Comparison of ENCODE assay signal across 9 cellular contexts in the genomic region with DNA sequence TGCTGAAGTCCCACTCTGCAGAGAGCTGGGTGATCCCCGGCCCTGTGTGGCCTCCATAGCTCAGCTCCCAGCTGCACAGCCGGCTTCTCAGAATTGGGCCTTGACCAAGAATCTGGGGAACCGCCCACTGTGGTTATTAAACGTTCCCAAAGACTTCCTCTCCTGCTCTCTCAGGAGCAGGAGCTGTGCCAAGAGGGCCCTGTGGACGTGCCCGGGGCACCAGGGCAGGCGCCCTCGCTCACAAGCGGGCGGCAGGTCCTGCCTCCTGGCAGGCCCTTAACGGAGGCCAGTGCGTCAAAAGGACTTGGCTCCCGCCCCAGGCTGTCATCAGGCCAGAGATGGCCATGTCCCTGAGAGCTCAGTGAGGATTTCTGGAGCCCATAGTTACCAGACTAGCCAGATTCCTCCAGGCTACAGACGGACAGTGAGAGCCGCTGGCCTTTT. TPM values are rescaled to one million over a fixed set of nuclear protein-coding genes. Genes with fewer than 3 reads are reported as not detected.
A peak's percentile ranks its signal among the peaks of the same experiment; 100 is the strongest.
DNase-seq lines count a peak whose midpoint lies in the region; ATAC-seq and TF ChIP-seq lines count a peak whose summit lies in the region.
"Had no signal": no experiment of that assay in that cellular context is flagged by ENCODE, and none has a peak within 500 bp of the region (broad histone marks: within the 10 kb centered on the region; RNA-seq: fewer than 3 reads in every experiment).

No MANE protein-coding gene starts in this region.

- no peak for TF ChIP-seq POLR2A in lower leg skin (IDR thresholded peaks at IDR 0.05)

- no peak overlapping the region for H3K4me3 ChIP-seq in lower leg skin (ENCODE audit: low read depth, poor library complexity, severe bottlenecking)

- TF ChIP-seq CTCF in lower leg skin (IDR thresholded peaks at IDR 0.05) = no peak

- peaks cover 1% of the 10 kb centered on the region for H3K27me3 Mint-ChIP-seq in activated naive CD8-positive, alpha-beta T cell treated with anti-CD3 and anti-CD28 coated beads, Interleukin-2, amount 10 ng/mL, durations not matched to agents 7 days and 5 days
- no peaks in the 10 kb centered on the region for H3K27me3 Mint-ChIP-seq in activated naive CD8-positive, alpha-beta T cell treated with anti-CD3 and anti-CD28 coated beads for 36 hours
- H3K27me3 Mint-ChIP-seq in activated CD8-positive, alpha-beta memory T cell treated with anti-CD3 and anti-CD28 coated beads, Interleukin-2, amount 10 ng/mL, durations not matched to agents 7 days and 5 days = no peaks in the 10 kb centered on the region

- 2 to 4% methylated on average over 11 to 15 of the region's 15 CpGs for WGBS in lower leg skin, 2 donors

- H3K4me1 Mint-ChIP-seq in activated naive CD8-positive, alpha-beta T cell treated with anti-CD3 and anti-CD28 coated beads, Interleukin-2, amount 10 ng/mL, durations not matched to agents 7 days and 5 days = peaks cover 3% of the 10 kb centered on the region
- H3K4me1 Mint-ChIP-seq in activated naive CD8-positive, alpha-beta T cell treated with anti-CD3 and anti-CD28 coated beads for 36 hours = peaks cover 12% of the 10 kb centered on the region
- peaks cover 8% of the 10 kb centered on the region for H3K4me1 Mint-ChIP-seq in activated CD8-positive, alpha-beta memory T cell treated with anti-CD3 and anti-CD28 coated beads, Interleukin-2, amount 10 ng/mL, durations not matched to agents 7 days and 5 days

- POLR2A ChIA-PET in activated naive CD8-positive, alpha-beta T cell treated with anti-CD3 and anti-CD28 coated beads, Interleukin-2, amount 10 ng/mL, durations not matched to agents 7 days and 5 days (lab: Charles Lee) = no interaction called here

- no peaks in the 10 kb centered on the region for H3K9me3 Mint-ChIP-seq in activated naive CD8-positive, alpha-beta T cell treated with anti-CD3 and anti-CD28 coated beads, Interleukin-2, amount 10 ng/mL, durations not matched to agents 7 days and 5 days
- H3K9me3 Mint-ChIP-seq in activated naive CD8-positive, alpha-beta T cell treated with anti-CD3 and anti-CD28 coated beads for 36 hours = no peaks in the 10 kb centered on the region
- H3K9me3 Mint-ChIP-seq in activated CD8-positive, alpha-beta memory T cell treated with anti-CD3 and anti-CD28 coated beads, Interleukin-2, amount 10 ng/mL, durations not matched to agents 7 days and 5 days (ENCODE audit: low read depth) = no peaks in the 10 kb centered on the region
- H3K9me3 Mint-ChIP-seq: T-helper 1 cell treated with Interleukin-12 subunit alpha and Interleukin-12 subunit beta and Interleukin-4 antibody, amounts not matched to agents 30 μg/mL and 1 μg/mL, for 36 hours had no signal

- CTCF ChIA-PET in activated CD8-positive, alpha-beta memory T cell treated with anti-CD3 and anti-CD28 coated beads, Interleukin-2, amount 10 ng/mL, durations not matched to agents 7 days and 5 days (lab: Charles Lee) = interaction anchor here (0.8 kb wide), 1 partner anchor 50 kb away, joined by 4 read pairs; no protein-coding TSS in a partner anchor

- ATAC-seq in activated naive CD8-positive, alpha-beta T cell treated with anti-CD3 and anti-CD28 coated beads, Interleukin-2, amount 10 ng/mL, durations not matched to agents 7 days and 5 days (ENCODE audit: low read depth) = no peak
- no peak for ATAC-seq in activated CD8-positive, alpha-beta memory T cell treated with anti-CD3 and anti-CD28 coated beads, Interleukin-2, amount 10 ng/mL, durations not matched to agents 7 days and 5 days
- no peak for ATAC-seq in GM18873 (IDR thresholded peaks at IDR 0.05; ENCODE audit: low FRiP score, unreplicated experiment)

- no peak overlapping the region for H3K27ac Mint-ChIP-seq in activated naive CD8-positive, alpha-beta T cell treated with anti-CD3 and anti-CD28 coated beads, Interleukin-2, amount 10 ng/mL, durations not matched to agents 7 days and 5 days
- no peak overlapping the region for H3K27ac Mint-ChIP-seq in activated naive CD8-positive, alpha-beta T cell treated with anti-CD3 and anti-CD28 coated beads for 36 hours
- H3K27ac Mint-ChIP-seq in activated CD8-positive, alpha-beta memory T cell treated with anti-CD3 and anti-CD28 coated beads, Interleukin-2, amount 10 ng/mL, durations not matched to agents 7 days and 5 days = no peak overlapping the region
- H3K27ac Mint-ChIP-seq: T-helper 1 cell treated with Interleukin-12 subunit alpha and Interleukin-12 subunit beta and Interleukin-4 antibody, amounts not matched to agents 30 μg/mL and 1 μg/mL, for 36 hours had no signal

- DNase-seq in activated naive CD8-positive, alpha-beta T cell treated with anti-CD3 and anti-CD28 coated beads, Interleukin-2, amount 10 ng/mL, durations not matched to agents 7 days and 5 days = peak; percentile 21
- DNase-seq in activated naive CD8-positive, alpha-beta T cell treated with anti-CD3 and anti-CD28 coated beads for 36 hours = no peak
- DNase-seq in cerebellar nuclear complex (lab: John Stamatoyannopoulos, UW) (peak; percentile 13 to 44), lower leg skin (ENCODE audit: low spot score in 2 of 2) (peak; percentile 82 to 97), NOMO-1 treated with DMSO at 0.1 percent for 48 hours (lab: John Stamatoyannopoulos, UW; ENCODE audit: unreplicated experiment) (no peak)
- DNase-seq in activated CD8-positive, alpha-beta memory T cell treated with anti-CD3 and anti-CD28 coated beads, Interleukin-2, amount 10 ng/mL, durations not matched to agents 7 days and 5 days = no peak
- no peak for DNase-seq in central memory CD4-positive, alpha-beta T cell

- H3K36me3 Mint-ChIP-seq in activated naive CD8-positive, alpha-beta T cell treated with anti-CD3 and anti-CD28 coated beads, Interleukin-2, amount 10 ng/mL, durations not matched to agents 7 days and 5 days = peaks cover 5% of the 10 kb centered on the region
- H3K36me3 Mint-ChIP-seq in activated naive CD8-positive, alpha-beta T cell treated with anti-CD3 and anti-CD28 coated beads for 36 hours = peaks cover 42% of the 10 kb centered on the region
- H3K36me3 Mint-ChIP-seq in activated CD8-positive, alpha-beta memory T cell treated with anti-CD3 and anti-CD28 coated beads, Interleukin-2, amount 10 ng/mL, durations not matched to agents 7 days and 5 days = peaks cover 28% of the 10 kb centered on the region

- H3K4me3 Mint-ChIP-seq in activated naive CD8-positive, alpha-beta T cell treated with anti-CD3 and anti-CD28 coated beads, Interleukin-2, amount 10 ng/mL, durations not matched to agents 7 days and 5 days = no peak overlapping the region
- no peak overlapping the region for H3K4me3 Mint-ChIP-seq in activated naive CD8-positive, alpha-beta T cell treated with anti-CD3 and anti-CD28 coated beads for 36 hours
- no peak overlapping the region for H3K4me3 Mint-ChIP-seq in activated CD8-positive, alpha-beta memory T cell treated with anti-CD3 and anti-CD28 coated beads, Interleukin-2, amount 10 ng/mL, durations not matched to agents 7 days and 5 days
- H3K4me3 Mint-ChIP-seq: T-helper 1 cell treated with Interleukin-12 subunit alpha and Interleukin-12 subunit beta and Interleukin-4 antibody, amounts not matched to agents 30 μg/mL and 1 μg/mL, for 36 hours had no signal

- intact Hi-C loops in lower leg skin (cut with DNase I; ENCODE audit: low total_unique reads) = no loop called here

RNA-seq across cellular contexts. Expression of gene ZC3H12D, which starts 30.4 kb away (rescaled TPM):
- total RNA-seq in activated naive CD8-positive, alpha-beta T cell treated with anti-CD3 and anti-CD28 coated beads, Interleukin-2, amount 10 ng/mL, durations not matched to agents 7 days and 5 days = 10 to 100 TPM; 25.5 to 27.0 TPM
- 10 to 100 TPM; 27.9 to 28.0 TPM for total RNA-seq in activated naive CD8-positive, alpha-beta T cell treated with anti-CD3 and anti-CD28 coated beads for 36 hours
- total RNA-seq in lower leg skin = 1 to 10 TPM in 2 of 4 donors, under 1 TPM in 2; 0.42 to 2.2 (median 0.92) TPM
- total RNA-seq in activated CD8-positive, alpha-beta memory T cell treated with anti-CD3 and anti-CD28 coated beads, Interleukin-2, amount 10 ng/mL, durations not matched to agents 7 days and 5 days = 10 to 100 TPM; 25.3 to 37.5 TPM

RNA-seq across cellular contexts. Expression of gene SUMO4, which starts 54.4 kb away (rescaled TPM):
- 1 to 10 TPM; 9.3 to 9.5 TPM for total RNA-seq in activated naive CD8-positive, alpha-beta T cell treated with anti-CD3 and anti-CD28 coated beads, Interleukin-2, amount 10 ng/mL, durations not matched to agents 7 days and 5 days
- total RNA-seq in activated naive CD8-positive, alpha-beta T cell treated with anti-CD3 and anti-CD28 coated beads for 36 hours = 1 to 10 TPM; 2.3 to 2.6 TPM
- total RNA-seq in lower leg skin = 1 to 10 TPM in 1 of 4 donors, under 1 TPM in 3; 0.25 to 1.8 (median 0.58) TPM
- 10 to 100 TPM in 1 of 2 experiments, 1 to 10 TPM in 1; 7.4 to 10.6 TPM for total RNA-seq in activated CD8-positive, alpha-beta memory T cell treated with anti-CD3 and anti-CD28 coated beads, Interleukin-2, amount 10 ng/mL, durations not matched to agents 7 days and 5 days

Comparison
In these comparisons a context has a peak if more than half of its experiments do, and no peak if none do; other contexts are left out.
1. DNase-seq: peak in activated naive CD8-positive, alpha-beta T cell treated with anti-CD3 and anti-CD28 coated beads, Interleukin-2, amount 10 ng/mL, durations not matched to agents 7 days and 5 days (single experiment), cerebellar nuclear complex (2 of 2) and lower leg skin (2 of 2); none in activated naive CD8-positive, alpha-beta T cell treated with anti-CD3 and anti-CD28 coated beads for 36 hours (single experiment), activated CD8-positive, alpha-beta memory T cell treated with anti-CD3 and anti-CD28 coated beads, Interleukin-2, amount 10 ng/mL, durations not matched to agents 7 days and 5 days (single experiment), NOMO-1 treated with DMSO at 0.1 percent for 48 hours (single experiment) and central memory CD4-positive, alpha-beta T cell (single experiment).
2. RNA of gene ZC3H12D, which starts 30.4 kb away (total RNA-seq): 25.3 to 37.5 TPM in activated CD8-positive, alpha-beta memory T cell treated with anti-CD3 and anti-CD28 coated beads, Interleukin-2, amount 10 ng/mL, durations not matched to agents 7 days and 5 days, 27.9 to 28.0 TPM in activated naive CD8-positive, alpha-beta T cell treated with anti-CD3 and anti-CD28 coated beads for 36 hours and 25.5 to 27.0 TPM in activated naive CD8-positive, alpha-beta T cell treated with anti-CD3 and anti-CD28 coated beads, Interleukin-2, amount 10 ng/mL, durations not matched to agents 7 days and 5 days; 0.42 to 2.2 TPM in lower leg skin; every median in the first group is over 4 times any median in the second.